12 cellular contexts compared by ENCODE assay signal in genomic region chrX:154349359-154349935, GRCh38. TPM values are rescaled to one million over a fixed set of nuclear protein-coding genes. Genes with fewer than 3 reads are reported as not detected.
DNase-seq lines count a peak whose midpoint lies in the region; ATAC-seq and TF ChIP-seq lines count a peak whose summit lies in the region.
"Had no signal": no experiment of that assay in that cellular context is flagged by ENCODE, and none has a peak within 500 bp of the region (broad histone marks: within the 10 kb centered on the region; RNA-seq: fewer than 3 reads in every experiment).

No MANE protein-coding gene starts in this region.

- no peak for TF ChIP-seq CTCF in RWPE2 (IDR thresholded peaks at IDR 0.05; ENCODE audit: poor library complexity, severe bottlenecking)
- no peak for TF ChIP-seq CTCF in transverse colon (IDR thresholded peaks at IDR 0.05)

- TF ChIP-seq POLR2A in transverse colon (IDR thresholded peaks at IDR 0.05) = no peak

- peak overlapping the region; percentile 10 to 71 (median 54) for H3K4me3 Mint-ChIP-seq in immature natural killer cell
- H3K4me3 Mint-ChIP-seq: memory B cell, type B pancreatic cell had no signal

- no peak for ATAC-seq in left cardiac atrium
- no peak for ATAC-seq in Right ventricle myocardium inferior
- no peak for ATAC-seq in RWPE2 (ENCODE audit: low read depth)
- no peak for ATAC-seq in HG03521 (IDR thresholded peaks at IDR 0.05; ENCODE audit: unreplicated experiment)
- ATAC-seq: pancreas had no signal

- peak; percentile 20 for DNase-seq in left cardiac atrium
- DNase-seq in Right ventricle myocardium inferior (ENCODE audit: missing footprints) = no peak
- DNase-seq in RWPE2 (ENCODE audit: low spot score) = peak; percentile 43
- DNase-seq in immature natural killer cell = peak; percentile 59 to 67 (median 60)
- peak; percentile 11 for DNase-seq in transverse colon
- no peak for DNase-seq in T-helper 2 cell
- DNase-seq in activated CD4-positive, CD25-positive, alpha-beta regulatory T cell treated with anti-CD3 and anti-CD28 coated beads, Interleukin-2, amount 50 U/mL, for 72 hours = no peak
- DNase-seq: NCI-H1048 had no signal

- no peak overlapping the region for H3K4me3 ChIP-seq in RWPE2 (ENCODE audit: severe bottlenecking)
- H3K4me3 ChIP-seq in transverse colon = no peak overlapping the region
- H3K4me3 ChIP-seq: pancreas had no signal

- H3K27me3 ChIP-seq in RWPE2 (ENCODE audit: insufficient read depth, poor library complexity, severe bottlenecking) (no peaks in the 10 kb centered on the region), transverse colon (no peaks in the 10 kb centered on the region)
- H3K27me3 ChIP-seq: pancreas had no signal

- no peaks in the 10 kb centered on the region for H3K9me3 Mint-ChIP-seq in immature natural killer cell
- H3K9me3 Mint-ChIP-seq: memory B cell, type B pancreatic cell had no signal

- H3K9me3 ChIP-seq in RWPE2 (ENCODE audit: severe bottlenecking) = no peaks in the 10 kb centered on the region
- no peaks in the 10 kb centered on the region for H3K9me3 ChIP-seq in transverse colon
- H3K9me3 ChIP-seq: pancreas had no signal

- peaks cover 37 to 55% (median 53%) of the 10 kb centered on the region in 3 donors for H3K27me3 Mint-ChIP-seq in immature natural killer cell (ENCODE audit: low read depth in 3 of 3)
- H3K27me3 Mint-ChIP-seq: memory B cell, type B pancreatic cell had no signal

- in situ Hi-C loops in transverse colon (cut with MboI; ENCODE audit: low pct_ligation_motif_present in 1 of 4, low pct_unique_long_range_greater_than_20kb in 1 of 4, low sequenced_read_pairs in 3 of 4) = no loop called here

- intact Hi-C loops in left cardiac atrium (cut with DNase I) = no loop called here
- intact Hi-C loops in Right ventricle myocardium inferior (cut with DNase I) = no loop called here
- intact Hi-C loops in transverse colon (cut with DNase I; ENCODE audit: low total_unique reads) = no loop called here

- peaks cover 0 to 12% (median 3%) of the 10 kb centered on the region in 3 donors for H3K36me3 Mint-ChIP-seq in immature natural killer cell
- H3K36me3 Mint-ChIP-seq: memory B cell, type B pancreatic cell had no signal

- H3K4me1 ChIP-seq in RWPE2 (ENCODE audit: insufficient read depth, poor library complexity, severe bottlenecking) (no peaks in the 10 kb centered on the region), transverse colon (peaks cover 0 to 11% (median 5%) of the 10 kb centered on the region in 4 donors)
- H3K4me1 ChIP-seq: pancreas had no signal

- TF ChIP-seq EP300 in transverse colon (IDR thresholded peaks at IDR 0.05; ENCODE audit: low read depth) = no peak

- peaks cover 63% of the 10 kb centered on the region for H3K36me3 ChIP-seq in RWPE2 (ENCODE audit: low read depth)
- peaks cover 0 to 5% (median 0%) of the 10 kb centered on the region in 4 donors for H3K36me3 ChIP-seq in transverse colon

- WGBS in transverse colon (ENCODE audit: low coverage in 1 of 2), 2 donors = 77% methylated on average over 17 of the region's 19 CpGs; no CpG with 5 or more reads in 1 of the 2 donors

- no peak overlapping the region for H3K27ac ChIP-seq in RWPE2 (ENCODE audit: poor library complexity, severe bottlenecking)
- peak overlapping the region in 3 of 4 donors; percentile 29 to 99 (median 70) for H3K27ac ChIP-seq in transverse colon
- H3K27ac ChIP-seq: pancreas had no signal

- H3K4me1 Mint-ChIP-seq in immature natural killer cell = peaks cover 55 to 72% of the 10 kb centered on the region in 2 donors

- peak overlapping the region; percentile 92 to 100 (median 94) for H3K27ac Mint-ChIP-seq in immature natural killer cell
- H3K27ac Mint-ChIP-seq: memory B cell, type B pancreatic cell had no signal

RNA-seq across cellular contexts. Expression of gene FLNA, which starts 25.0 kb away (rescaled TPM):
- total RNA-seq in left cardiac atrium = 100 to 1,000 TPM; 406 to 476 TPM
- 253 TPM for total RNA-seq in Right ventricle myocardium inferior
- 1,000 to 10,000 TPM in 1 of 3 donors, 100 to 1,000 TPM in 2; 135 to 1,231 (median 241) TPM for polyA plus RNA-seq in immature natural killer cell
- 1,000 to 10,000 TPM in 2 of 4 donors, 100 to 1,000 TPM in 2; 632 to 3,163 (median 1,262) TPM for total RNA-seq in transverse colon

RNA-seq across cellular contexts. Expression of gene EMD, which starts 29.6 kb away (rescaled TPM):
- total RNA-seq in left cardiac atrium (10 to 100 TPM; 54.5 to 70.9 TPM), Right ventricle myocardium inferior (51.1 TPM), transverse colon (10 to 100 TPM; 27.3 to 89.8 (median 55.5) TPM)
- polyA plus RNA-seq in immature natural killer cell = 10 to 100 TPM; 27.2 to 31.2 (median 28.9) TPM

RNA-seq across cellular contexts. Expression of gene RPL10, which starts 48.7 kb away (rescaled TPM):
- total RNA-seq in left cardiac atrium (1,000 to 10,000 TPM; 2,090 to 2,230 TPM), Right ventricle myocardium inferior (2,181 TPM), transverse colon (1,000 to 10,000 TPM; 1,352 to 4,861 (median 3,415) TPM)
- polyA plus RNA-seq in immature natural killer cell = 1,000 to 10,000 TPM; 2,085 to 3,021 (median 2,819) TPM

RNA-seq across cellular contexts. Expression of gene TKTL1, which starts 53.9 kb away (rescaled TPM):
- total RNA-seq in left cardiac atrium = 1 to 10 TPM; 4.1 to 7.0 TPM
- 13.0 TPM for total RNA-seq in Right ventricle myocardium inferior
- 100 to 1,000 TPM in 1 of 3 donors, 10 to 100 TPM in 2; 58.7 to 282 (median 69.8) TPM for polyA plus RNA-seq in immature natural killer cell
- total RNA-seq in transverse colon = not detected
- total RNA-seq: pancreas had no signal
- polyA plus RNA-seq: pancreas had no signal

RNA-seq across cellular contexts. Expression of gene TEX28, which starts 54.5 kb away (rescaled TPM):
- not detected for total RNA-seq in left cardiac atrium
- not detected for total RNA-seq in Right ventricle myocardium inferior
- under 1 TPM in 1 of 3 donors, not detected in 2; 0.46 TPM for polyA plus RNA-seq in immature natural killer cell
- not detected for total RNA-seq in transverse colon
- total RNA-seq: pancreas had no signal
- polyA plus RNA-seq: pancreas had no signal

Comparison
In these comparisons a context has a peak if more than half of its experiments do, and no peak if none do; other contexts are left out.
1. DNase-seq: peak in left cardiac atrium (single experiment), RWPE2 (single experiment), immature natural killer cell (3 of 3) and transverse colon (single experiment); none in Right ventricle myocardium inferior (single experiment), T-helper 2 cell (0 of 5) and activated CD4-positive, CD25-positive, alpha-beta regulatory T cell treated with anti-CD3 and anti-CD28 coated beads, Interleukin-2, amount 50 U/mL, for 72 hours (single experiment).